ENCODE assay signal across 16 cellular contexts in genomic region chr15:99177679-99178078, GRCh38.
DNase-seq lines count a peak whose midpoint lies in the region; ATAC-seq, FAIRE-seq and TF ChIP-seq lines count a peak whose summit lies in the region.
"Had no signal": no experiment of that assay in that cellular context is flagged by ENCODE, and none has a peak within 500 bp of the region (broad histone marks: within the 10 kb centered on the region; RNA-seq: fewer than 3 reads in every experiment).

No MANE protein-coding gene starts in this region.

- no peak for ATAC-seq in GM19455 (IDR thresholded peaks at IDR 0.05; ENCODE audit: unreplicated experiment)
- ATAC-seq: HCT116, Right ventricle myocardium inferior had no signal

- no peak overlapping the region for H3K4me3 ChIP-seq in kidney (ENCODE audit: low read length in 2 of 2)
- no peak overlapping the region for H3K4me3 ChIP-seq in stomach smooth muscle (ENCODE audit: low read length in 2 of 2)
- H3K4me3 ChIP-seq: BLaER1 had no signal

- TF ChIP-seq CTCF in kidney (IDR thresholded peaks at IDR 0.05; ENCODE audit: borderline replicate concordance, extremely low read depth, insufficient read depth): no peak

- DNase-seq in kidney (no peak), NCI-H1694 (lab: John Stamatoyannopoulos, UW) (no peak), cortex of kidney (lab: John Stamatoyannopoulos, UW) (no peak)
- DNase-seq: Karpas-422, NCI-H1930, NCI-H2171, NCI-H446 treated with DMSO at 0.1 percent for 48 hours, NCI-H748 treated with DMSO at 0.1 percent for 48 hours had no signal

- peaks cover 0 to 13% of the 10 kb centered on the region in 2 donors for H3K4me1 ChIP-seq in kidney (ENCODE audit: control insufficient read depth in 1 of 2, insufficient read depth in 1 of 2, low read depth in 1 of 2, low read length in 2 of 2)
- peaks cover 79% of the 10 kb centered on the region for H3K4me1 ChIP-seq in stomach smooth muscle (ENCODE audit: control insufficient read depth, insufficient read depth, low read length)

- H3K27me3 ChIP-seq in stomach smooth muscle (ENCODE audit: control insufficient read depth in 1 of 2, insufficient read depth in 2 of 2, low read length in 2 of 2): no peaks in the 10 kb centered on the region
- H3K27me3 ChIP-seq: BLaER1 had no signal

- FAIRE-seq in TTC549 (lab: Jason Lieb, UNC) (peak; percentile 28), endometrium (lab: Jason Lieb, UNC) (peak; percentile 51), kidney (lab: Jason Lieb, UNC) (peak; percentile 8)
- FAIRE-seq: GM18507 had no signal

- no peak overlapping the region for H3K9ac ChIP-seq in kidney (ENCODE audit: low read length in 2 of 2)
- H3K9ac ChIP-seq in stomach smooth muscle (ENCODE audit: low read length in 2 of 2): no peak overlapping the region
- H3K9ac ChIP-seq: BLaER1 had no signal

- H3K27ac ChIP-seq in kidney (ENCODE audit: low read depth in 2 of 2, low read length in 2 of 2): no peak overlapping the region
- peak overlapping the region; percentile 100 for H3K27ac ChIP-seq in stomach smooth muscle (ENCODE audit: low read length)
- H3K27ac ChIP-seq: BLaER1 had no signal

- H3K9me3 ChIP-seq in kidney (ENCODE audit: control insufficient read depth in 1 of 2, low read length in 2 of 2): no peaks in the 10 kb centered on the region
- no peaks in the 10 kb centered on the region for H3K9me3 ChIP-seq in stomach smooth muscle (ENCODE audit: control insufficient read depth in 2 of 2, low read length in 2 of 2)
- H3K9me3 ChIP-seq: BLaER1 had no signal

- intact Hi-C loops in kidney (cut with DNase I): no loop called here

- peaks cover 0 to 3% of the 10 kb centered on the region in 2 donors for H3K36me3 ChIP-seq in kidney (ENCODE audit: control insufficient read depth in 1 of 2, insufficient read depth in 2 of 2, low read length in 2 of 2)
- H3K36me3 ChIP-seq in stomach smooth muscle (ENCODE audit: control insufficient read depth in 2 of 2, insufficient read depth in 2 of 2, low read length in 2 of 2): peaks cover 0 to 3% of the 10 kb centered on the region in 2 donors
- H3K36me3 ChIP-seq: BLaER1 had no signal
